1 cellular context compared by ENCODE assay signal in the genomic region with DNA sequence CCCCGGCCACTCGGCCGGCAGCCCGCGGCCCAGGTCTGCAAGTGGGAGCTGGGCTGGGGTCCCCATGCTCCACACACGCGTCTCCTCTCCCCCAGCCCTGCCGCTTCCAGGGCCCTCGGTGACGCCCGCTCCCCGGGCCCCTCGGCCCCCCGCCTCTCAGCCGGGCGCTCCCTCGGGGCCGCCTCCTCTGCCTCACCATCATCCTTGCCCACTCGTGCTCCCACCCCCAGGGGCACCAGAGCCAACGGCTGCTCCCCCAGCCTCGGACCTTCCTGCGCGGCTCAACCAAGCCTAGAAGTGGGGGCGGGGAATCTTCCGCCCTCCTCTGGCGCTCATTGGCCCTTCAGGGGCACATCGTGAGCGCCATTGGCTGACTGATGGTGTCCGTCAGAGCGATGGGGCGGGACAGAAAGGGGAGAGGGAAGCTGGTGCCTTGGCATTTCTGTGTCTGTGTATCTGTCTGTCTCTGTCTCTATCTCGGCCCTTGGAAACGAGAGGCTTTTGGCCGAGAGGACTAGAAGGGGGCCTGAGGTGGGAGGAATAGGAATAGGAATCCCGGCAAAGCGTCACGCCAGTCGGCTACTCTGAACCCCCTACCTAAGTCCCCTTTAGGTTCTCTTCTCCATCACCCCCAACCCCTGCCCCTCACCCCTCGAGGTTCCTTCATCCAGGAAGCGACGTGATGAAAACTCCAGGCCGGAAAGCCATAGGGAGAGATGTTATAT.
A peak's percentile ranks its signal among the peaks of the same experiment; 100 is the strongest.
TF ChIP-seq lines count a peak whose summit lies in the region.

No MANE protein-coding gene starts in this region.

TF ChIP-seq in HepG2, 621 proteins besides CTCF, POLR2A, EP300 and RAD21 (continued from another document and continues in another):
- TF ChIP-seq PAXIP1 (CRISPR knock-in tag; conservative IDR thresholded peaks at IDR 0.05) = no peak
- TF ChIP-seq NPAS2 (CRISPR knock-in tag; IDR thresholded peaks at IDR 0.05; ENCODE audit: borderline replicate concordance) = no peak
- peak; percentile 84 for TF ChIP-seq IRF2 (CRISPR knock-in tag; IDR thresholded peaks at IDR 0.05)
- no peak for TF ChIP-seq NCOR1 (IDR thresholded peaks at IDR 0.05; ENCODE audit: borderline replicate concordance, low read length)
- no peak for TF ChIP-seq HNRNPH1 (optimal IDR thresholded peaks at IDR 0.05; ENCODE audit: low read depth, low read length)
- TF ChIP-seq ZNF790 (CRISPR knock-in tag; IDR thresholded peaks at IDR 0.05; ENCODE audit: borderline replicate concordance) = no peak
- no peak for TF ChIP-seq ZNF646 (CRISPR knock-in tag; IDR thresholded peaks at IDR 0.05)
- TF ChIP-seq TOPORS (CRISPR knock-in tag; IDR thresholded peaks at IDR 0.05) = no peak
- TF ChIP-seq, protein P1, sequence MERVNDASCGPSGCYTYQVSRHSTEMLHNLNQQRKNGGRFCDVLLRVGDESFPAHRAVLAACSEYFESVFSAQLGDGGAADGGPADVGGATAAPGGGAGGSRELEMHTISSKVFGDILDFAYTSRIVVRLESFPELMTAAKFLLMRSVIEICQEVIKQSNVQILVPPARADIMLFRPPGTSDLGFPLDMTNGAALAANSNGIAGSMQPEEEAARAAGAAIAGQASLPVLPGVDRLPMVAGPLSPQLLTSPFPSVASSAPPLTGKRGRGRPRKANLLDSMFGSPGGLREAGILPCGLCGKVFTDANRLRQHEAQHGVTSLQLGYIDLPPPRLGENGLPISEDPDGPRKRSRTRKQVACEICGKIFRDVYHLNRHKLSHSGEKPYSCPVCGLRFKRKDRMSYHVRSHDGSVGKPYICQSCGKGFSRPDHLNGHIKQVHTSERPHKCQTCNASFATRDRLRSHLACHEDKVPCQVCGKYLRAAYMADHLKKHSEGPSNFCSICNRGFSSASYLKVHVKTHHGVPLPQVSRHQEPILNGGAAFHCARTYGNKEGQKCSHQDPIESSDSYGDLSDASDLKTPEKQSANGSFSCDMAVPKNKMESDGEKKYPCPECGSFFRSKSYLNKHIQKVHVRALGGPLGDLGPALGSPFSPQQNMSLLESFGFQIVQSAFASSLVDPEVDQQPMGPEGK (CRISPR knock-in tag; IDR thresholded peaks at IDR 0.05) = peak; percentile 92
- TF ChIP-seq CEBPZ (IDR thresholded peaks at IDR 0.05; ENCODE audit: low read length) = no peak; the same call in 1 of the 2 replicates
- TF ChIP-seq ZNF589 (CRISPR knock-in tag; conservative IDR thresholded peaks at IDR 0.05) = no peak
- no peak for TF ChIP-seq SRSF9 (IDR thresholded peaks at IDR 0.05; ENCODE audit: borderline replicate concordance, insufficient read depth, low read depth, low read length, poor library complexity, severe bottlenecking)
- no peak for TF ChIP-seq NFKB2 (CRISPR knock-in tag; IDR thresholded peaks at IDR 0.05; ENCODE audit: borderline replicate concordance)
- TF ChIP-seq, protein P2, sequence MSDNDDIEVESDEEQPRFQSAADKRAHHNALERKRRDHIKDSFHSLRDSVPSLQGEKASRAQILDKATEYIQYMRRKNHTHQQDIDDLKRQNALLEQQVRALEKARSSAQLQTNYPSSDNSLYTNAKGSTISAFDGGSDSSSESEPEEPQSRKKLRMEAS (IDR thresholded peaks at IDR 0.05) = peak; percentile 30; the same call in 1 of the 2 replicates
- peak; percentile 33; the same call in 1 of the 2 replicates for TF ChIP-seq REPIN1 (CRISPR knock-in tag; IDR thresholded peaks at IDR 0.05; ENCODE audit: borderline replicate concordance, low read depth)
- TF ChIP-seq ZNF276 (CRISPR knock-in tag; IDR thresholded peaks at IDR 0.05; ENCODE audit: low read depth) = 0 out of 2 replicates have a peak, but pooled peaks have one; percentile 18
- peak; percentile 64 for TF ChIP-seq ZNF781 (CRISPR knock-in tag; IDR thresholded peaks at IDR 0.05; ENCODE audit: borderline replicate concordance, not compliant biosample characterization)
- no peak for TF ChIP-seq ARID3A (IDR thresholded peaks at IDR 0.05; ENCODE audit: low read depth, low read length)
- TF ChIP-seq RBFOX2 (IDR thresholded peaks at IDR 0.05; ENCODE audit: low read depth, low read length) = peak; percentile 88
- no peak for TF ChIP-seq ZNF24 (IDR thresholded peaks at IDR 0.05)
- TF ChIP-seq FOXP4 (CRISPR knock-in tag; IDR thresholded peaks at IDR 0.05) = no peak
- TF ChIP-seq NCOA1 (CRISPR knock-in tag; IDR thresholded peaks at IDR 0.05) = no peak
- TF ChIP-seq NR2F6 (IDR thresholded peaks at IDR 0.05) = no peak
- TF ChIP-seq NR2F6 (CRISPR knock-in tag; IDR thresholded peaks at IDR 0.05) = no peak
- no peak for TF ChIP-seq ZNF432 (CRISPR knock-in tag; IDR thresholded peaks at IDR 0.05; ENCODE audit: borderline replicate concordance)
- no peak for TF ChIP-seq ARNT (IDR thresholded peaks at IDR 0.05)
- TF ChIP-seq CEBPB (IDR thresholded peaks at IDR 0.05; ENCODE audit: borderline replicate concordance, low read depth, low read length) = no peak
- peak; percentile 83 for TF ChIP-seq SRSF1 (optimal IDR thresholded peaks at IDR 0.05; ENCODE audit: low read depth, low read length)
- no peak for TF ChIP-seq NFRKB (IDR thresholded peaks at IDR 0.05)
- TF ChIP-seq JUND (CRISPR knock-in tag; IDR thresholded peaks at IDR 0.05) = no peak
